ENCODE assay signal across 12 cellular contexts in the genomic region with DNA sequence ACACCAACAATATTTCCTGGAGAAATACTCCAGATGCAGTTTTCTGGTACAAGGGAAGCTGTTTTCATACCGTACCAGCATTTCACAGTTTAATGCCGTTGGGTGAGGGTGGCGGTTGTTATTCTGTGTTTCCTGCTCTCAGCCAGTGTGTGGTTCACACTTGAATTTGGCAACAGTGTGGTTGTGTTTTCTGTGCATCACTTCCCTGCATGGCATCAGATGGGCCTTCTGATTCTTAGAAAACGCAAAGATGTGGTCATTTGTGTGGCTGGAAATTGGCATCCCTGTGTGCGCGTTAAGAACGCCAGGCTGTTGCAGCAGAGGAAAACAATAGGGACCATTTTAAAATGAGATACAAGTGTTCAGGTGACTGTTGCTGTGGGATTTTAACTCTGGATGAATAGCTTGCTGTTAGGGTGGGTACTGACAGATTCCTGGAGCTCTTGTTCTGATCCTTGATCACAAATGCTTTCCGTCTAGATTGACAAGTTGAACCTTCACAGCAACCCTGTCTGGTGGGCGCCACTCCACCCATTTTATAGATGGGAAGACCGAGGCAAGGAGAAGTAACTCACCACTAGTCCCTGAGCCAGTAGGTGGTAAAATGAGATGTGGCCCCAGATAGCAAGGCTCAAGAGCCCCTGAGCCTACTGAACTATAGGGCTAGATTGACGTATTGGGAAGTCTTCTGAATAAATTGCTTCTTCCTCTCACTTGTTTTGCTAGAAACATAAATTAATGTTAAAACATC.
DNase-seq lines count a peak whose midpoint lies in the region; ATAC-seq and TF ChIP-seq lines count a peak whose summit lies in the region.
"Had no signal": no experiment of that assay in that cellular context is flagged by ENCODE, and none has a peak within 500 bp of the region (broad histone marks: within the 10 kb centered on the region; RNA-seq: fewer than 3 reads in every experiment).

No MANE protein-coding gene starts in this region.

- H3K36me3 Mint-ChIP-seq in CD8-positive, alpha-beta memory T cell = peaks cover 2 to 11% (median 6%) of the 10 kb centered on the region in 3 donors
- H3K36me3 Mint-ChIP-seq in activated T-cell treated with anti-CD3 and anti-CD28 coated beads, Interleukin-2, amount 50 U/mL, for 4 hours (ENCODE audit: insufficient read depth) = peaks cover 6% of the 10 kb centered on the region
- no peaks in the 10 kb centered on the region for H3K36me3 Mint-ChIP-seq in natural killer cell

- POLR2A ChIA-PET in CD8-positive, alpha-beta memory T cell (lab: Charles Lee) = interaction anchor here (1.8 kb wide), 1 partner anchor 32 kb away, joined by 6 read pairs; no protein-coding TSS in a partner anchor

- CTCF ChIA-PET in CD8-positive, alpha-beta memory T cell (lab: Charles Lee) = interaction anchor here (1.0 to 1.3 kb wide), 2 partner anchors 32 to 37 kb away, joined by 3 read pairs; no protein-coding TSS in a partner anchor

- H3K36me3 ChIP-seq in CD8-positive, alpha-beta memory T cell (ENCODE audit: insufficient read depth, low read length) = no peaks in the 10 kb centered on the region

- no peak for TF ChIP-seq CTCF in natural killer cell (IDR thresholded peaks at IDR 0.05)

- no peak overlapping the region for H3K27ac ChIP-seq in CD8-positive, alpha-beta memory T cell (ENCODE audit: low read depth, low read length)
- H3K27ac ChIP-seq: testis had no signal

- peaks cover 76 to 95% (median 92%) of the 10 kb centered on the region in 3 donors for H3K4me1 Mint-ChIP-seq in CD8-positive, alpha-beta memory T cell
- H3K4me1 Mint-ChIP-seq in activated T-cell treated with anti-CD3 and anti-CD28 coated beads, Interleukin-2, amount 50 U/mL, for 4 hours (ENCODE audit: low read depth) = peaks cover 76% of the 10 kb centered on the region
- H3K4me1 Mint-ChIP-seq in natural killer cell = peaks cover 93 to 94% of the 10 kb centered on the region in 2 donors

- H3K27me3 Mint-ChIP-seq in CD8-positive, alpha-beta memory T cell = no peaks in the 10 kb centered on the region
- H3K27me3 Mint-ChIP-seq in activated T-cell treated with anti-CD3 and anti-CD28 coated beads, Interleukin-2, amount 50 U/mL, for 4 hours (ENCODE audit: low read depth) = no peaks in the 10 kb centered on the region
- no peaks in the 10 kb centered on the region for H3K27me3 Mint-ChIP-seq in natural killer cell (ENCODE audit: low read depth in 2 of 2)
- H3K27me3 Mint-ChIP-seq: activated B cell treated with CpG ODN at 0.5 μM for 24 hours had no signal

- no peak overlapping the region for H3K4me3 ChIP-seq in CD8-positive, alpha-beta memory T cell (ENCODE audit: low read length)
- H3K4me3 ChIP-seq: testis had no signal

- peak overlapping the region; percentile 79 to 97 (median 90) for H3K27ac Mint-ChIP-seq in CD8-positive, alpha-beta memory T cell
- peak overlapping the region; percentile 93 for H3K27ac Mint-ChIP-seq in natural killer cell

- no peaks in the 10 kb centered on the region for H3K27me3 ChIP-seq in CD8-positive, alpha-beta memory T cell (ENCODE audit: insufficient read depth, low read length, poor library complexity, severe bottlenecking)
- H3K27me3 ChIP-seq: testis had no signal

- H3K4me1 ChIP-seq in CD8-positive, alpha-beta memory T cell (ENCODE audit: insufficient read depth, low read length) = peaks cover 58% of the 10 kb centered on the region

- peak overlapping the region; percentile 59 to 86 (median 72) for H3K4me3 Mint-ChIP-seq in CD8-positive, alpha-beta memory T cell
- no peak overlapping the region for H3K4me3 Mint-ChIP-seq in activated T-cell treated with anti-CD3 and anti-CD28 coated beads, Interleukin-2, amount 50 U/mL, for 4 hours
- H3K4me3 Mint-ChIP-seq in natural killer cell = peak overlapping the region; percentile 86
- H3K4me3 Mint-ChIP-seq: activated B cell treated with CpG ODN at 0.5 μM for 24 hours had no signal

- peak; percentile 63 to 70 for ATAC-seq in activated T-cell treated with anti-CD3 and anti-CD28 coated beads, Interleukin-2, amount 50 U/mL, for 4 hours
- ATAC-seq in natural killer cell (peak; percentile 65 to 86 (median 83)), GM21447 (IDR thresholded peaks at IDR 0.05; ENCODE audit: unreplicated experiment) (no peak), GM19397 (IDR thresholded peaks at IDR 0.05; ENCODE audit: unreplicated experiment) (no peak)
- ATAC-seq: Panc1 had no signal

- no peaks in the 10 kb centered on the region for H3K9me3 ChIP-seq in CD8-positive, alpha-beta memory T cell (ENCODE audit: low read length)
- H3K9me3 ChIP-seq: testis had no signal

- intact Hi-C loops in natural killer cell (cut with micrococcal nuclease) = loop anchor here (1.0 to 5.0 kb wide), 5 partner anchors 7 to 231 kb away; no protein-coding TSS in a partner anchor

- DNase-seq in CD8-positive, alpha-beta memory T cell = peak; percentile 17 to 74 (median 41)
- DNase-seq in Kasumi-1 (lab: John Stamatoyannopoulos, UW) (peak; percentile 90 to 93), natural killer cell (peak; percentile 67), amygdala (lab: John Stamatoyannopoulos, UW) (no peak)
- no peak for DNase-seq in activated T-cell treated with anti-CD3 and anti-CD28 coated beads, Interleukin-2, amount 50 U/mL, for 4 hours
- DNase-seq: activated B cell treated with CpG ODN at 0.5 μM for 24 hours, DMS79, NCI-H2081, testis had no signal

- no peaks in the 10 kb centered on the region for H3K9me3 Mint-ChIP-seq in CD8-positive, alpha-beta memory T cell
- no peaks in the 10 kb centered on the region for H3K9me3 Mint-ChIP-seq in activated T-cell treated with anti-CD3 and anti-CD28 coated beads, Interleukin-2, amount 50 U/mL, for 4 hours
- no peaks in the 10 kb centered on the region for H3K9me3 Mint-ChIP-seq in natural killer cell
- H3K9me3 Mint-ChIP-seq: activated B cell treated with CpG ODN at 0.5 μM for 24 hours had no signal

Comparison
In these comparisons a context has a peak if more than half of its experiments do, and no peak if none do; other contexts are left out.
1. DNase-seq: peak in CD8-positive, alpha-beta memory T cell (5 of 5), Kasumi-1 (2 of 2) and natural killer cell (single experiment); none in activated T-cell treated with anti-CD3 and anti-CD28 coated beads, Interleukin-2, amount 50 U/mL, for 4 hours (single experiment) and amygdala (0 of 56).
2. ATAC-seq: peak in activated T-cell treated with anti-CD3 and anti-CD28 coated beads, Interleukin-2, amount 50 U/mL, for 4 hours (2 of 2) and natural killer cell (3 of 3); none in GM21447 (single experiment) and GM19397 (single experiment).